ENCODE assay signal across 25 cellular contexts in genomic region chr18:63779386-63779785, GRCh38. TPM values are rescaled to one million over a fixed set of nuclear protein-coding genes. Genes with fewer than 3 reads are reported as not detected.
"Had no signal": no experiment of that assay in that cellular context is flagged by ENCODE, and none has a peak within 500 bp of the region (broad histone marks: within the 10 kb centered on the region; RNA-seq: fewer than 3 reads in every experiment).

No MANE protein-coding gene starts in this region.

- H3K27me3 Mint-ChIP-seq: activated naive CD8-positive, alpha-beta T cell had no signal

- H3K9me3 Mint-ChIP-seq: activated B cell treated with CpG ODN at 0.5 μM for 24 hours; activated CD4-positive, alpha-beta T cell treated with anti-CD3 and anti-CD28 coated beads, Interleukin-2, amount 10 ng/mL, durations not matched to agents 24 days and 14 days; activated T-cell treated with anti-CD3 and anti-CD28 coated beads, Interleukin-2, amount 50 U/mL, for 4 hours; T-cell had no signal

- H3K36me3 Mint-ChIP-seq: activated naive CD8-positive, alpha-beta T cell; T-cell had no signal

- H3K27ac Mint-ChIP-seq: activated B cell treated with CpG ODN at 0.5 μM for 24 hours; activated CD4-positive, alpha-beta T cell treated with anti-CD3 and anti-CD28 coated beads, Interleukin-2, amount 10 ng/mL, durations not matched to agents 24 days and 14 days; activated naive CD8-positive, alpha-beta T cell; T-cell had no signal

- H3K4me3 Mint-ChIP-seq: activated B cell treated with CpG ODN at 0.5 μM for 24 hours; activated CD4-positive, alpha-beta T cell treated with anti-CD3 and anti-CD28 coated beads, Interleukin-2, amount 10 ng/mL, durations not matched to agents 24 days and 14 days; activated naive CD8-positive, alpha-beta T cell; activated T-cell treated with anti-CD3 and anti-CD28 coated beads, Interleukin-2, amount 50 U/mL, for 4 hours; T-cell had no signal

- ATAC-seq: activated T-cell treated with anti-CD3 and anti-CD28 coated beads, Interleukin-2, amount 50 U/mL, for 4 hours; T-cell had no signal

- H3K4me1 ChIP-seq: Peyer's patch had no signal

- H3K4me3 ChIP-seq: Peyer's patch had no signal

- H3K36me3 ChIP-seq: Peyer's patch had no signal

- DNase-seq: activated B cell treated with CpG ODN at 0.5 μM for 24 hours; activated CD4-positive, alpha-beta T cell treated with anti-CD3 and anti-CD28 coated beads for 1 hour; activated CD4-positive, alpha-beta T cell treated with anti-CD3 and anti-CD28 coated beads, Interleukin-2, amount 10 ng/mL, durations not matched to agents 24 days and 14 days; activated CD4-positive, alpha-beta T cell treated with anti-CD3 and anti-CD28 coated beads, Interleukin-2, amount 50 U/mL, for 48 hours; activated CD8-positive, alpha-beta memory T cell treated with anti-CD3 and anti-CD28 coated beads for 24 hours; activated effector memory CD4-positive, alpha-beta T cell treated with anti-CD3 and anti-CD28 coated beads, Interleukin-2, amount 50 U/mL, for 16 hours; activated naive CD4-positive, alpha-beta T cell treated with Interleukin-2 at 50 U/mL for 16 hours; activated T-cell treated with anti-CD3 and anti-CD28 coated beads, Interleukin-2, amount 50 U/mL, for 4 hours; central memory CD4-positive, alpha-beta T cell; KG1; NCI-H1092; NCI-H1417; NCI-H2029; NCI-H2107; NCI-H2171 treated with DMSO at 0.1 percent for 48 hours; NCI-H226; NCI-H526; NCI-H82; OCI-M1; Peyer's patch; SHP77 treated with DMSO at 0.1 percent for 48 hours; T-cell; T-helper 2 cell; T1000 had no signal

- H3K27me3 ChIP-seq: Peyer's patch had no signal

- H3K9me3 ChIP-seq: Peyer's patch had no signal

- H3K27ac ChIP-seq: Peyer's patch had no signal

- H3K4me1 Mint-ChIP-seq: activated B cell treated with CpG ODN at 0.5 μM for 24 hours; activated CD4-positive, alpha-beta T cell treated with anti-CD3 and anti-CD28 coated beads, Interleukin-2, amount 10 ng/mL, durations not matched to agents 24 days and 14 days; T-cell had no signal

RNA-seq across cellular contexts. Expression of gene SERPINB7, which starts 4.2 kb away (rescaled TPM):
- total RNA-seq: activated B cell treated with CpG ODN at 0.5 μM for 24 hours; activated CD4-positive, alpha-beta T cell treated with anti-CD3 and anti-CD28 coated beads, Interleukin-2, amount 10 ng/mL, durations not matched to agents 24 days and 14 days; activated T-cell treated with anti-CD3 and anti-CD28 coated beads, Interleukin-2, amount 50 U/mL, for 4 hours; Peyer's patch; T-cell had no signal
